ENCODE assay signal across 22 cellular contexts in genomic region chr18:6452194-6452593, GRCh38. TPM values are rescaled to one million over a fixed set of nuclear protein-coding genes. Genes with fewer than 3 reads are reported as not detected.
DNase-seq lines count a peak whose midpoint lies in the region; ATAC-seq, FAIRE-seq and TF ChIP-seq lines count a peak whose summit lies in the region.
"Had no signal": no experiment of that assay in that cellular context is flagged by ENCODE, and none has a peak within 500 bp of the region (broad histone marks: within the 10 kb centered on the region; RNA-seq: fewer than 3 reads in every experiment).

No MANE protein-coding gene starts in this region.

- no peak for TF ChIP-seq CTCF in liver (IDR thresholded peaks at IDR 0.05; ENCODE audit: low read depth, low read length, missing input control)
- TF ChIP-seq CTCF in HepG2 (CRISPR knock-in tag; IDR thresholded peaks at IDR 0.05) = no peak
- no peak for TF ChIP-seq CTCF in right lobe of liver (IDR thresholded peaks at IDR 0.05)

- no peaks in the 10 kb centered on the region for H4K20me1 ChIP-seq in HepG2 (ENCODE audit: insufficient read depth, low read length)
- H4K20me1 ChIP-seq: BLaER1 treated with 17β-estradiol and CSF1 and Interleukin-3, amounts not matched to agents 10 nM and 100 nM had no signal

- no peak for DNase-seq in HepG2 (ENCODE audit: low spot score)
- DNase-seq in right lobe of liver = no peak
- DNase-seq: AML-193; Caco-2; Calu3; CD4-positive, alpha-beta T cell; CD8-positive, alpha-beta T cell; DMS79 treated with DMSO at 0.1 percent for 48 hours; GF-D8 had no signal

- H3K79me2 ChIP-seq in HepG2 (ENCODE audit: insufficient read depth, low read length) = no peaks in the 10 kb centered on the region

- no TSS peak for BruUV-seq in HepG2 (replicated peaks; lab: Mats Ljungman, UMichigan)

- no peak for TF ChIP-seq EP300 in HepG2 (IDR thresholded peaks at IDR 0.05; ENCODE audit: low read depth in 2 of 2, low read length in 2 of 2)
- no peak for TF ChIP-seq EP300 in HepG2 (CRISPR knock-in tag; IDR thresholded peaks at IDR 0.05; ENCODE audit: borderline replicate concordance)

- FAIRE-seq in HepG2 (lab: Jason Lieb, UNC) = no peak
- FAIRE-seq: A549, D721Med, G401.6, GM12891, GM19239 had no signal

- POLR2A ChIA-PET in HepG2 (lab: Yijun Ruan, JAX) = no interaction called here

- no peak overlapping the region for H2AFZ ChIP-seq in HepG2 (ENCODE audit: low read length)

- TF ChIP-seq RAD21 in liver (IDR thresholded peaks at IDR 0.05) = no peak
- no peak for TF ChIP-seq RAD21 in HepG2 (CRISPR knock-in tag; IDR thresholded peaks at IDR 0.05)

- in situ Hi-C loops in HepG2 (cut with HindIII; ENCODE audit: extremely low pct_ligation_motif_present, low pct_unique_long_range_greater_than_20kb) = no loop called here

- TF ChIP-seq POLR2A in HepG2 (IDR thresholded peaks at IDR 0.05; ENCODE audit: insufficient read depth in 1 of 2, low read depth in 2 of 2, low read length in 2 of 2) (no peak), right lobe of liver (IDR thresholded peaks at IDR 0.05) (no peak)

- CTCF ChIA-PET in HepG2 (lab: Yijun Ruan, JAX; ENCODE audit: low intra/inter-chr PET ratio, low total read pairs) = no interaction called here

- H3K9ac ChIP-seq in liver (ENCODE audit: low read depth in 1 of 2, low read length in 2 of 2) (no peak overlapping the region), HepG2 (ENCODE audit: insufficient read depth, low read depth, low read length) (no peak overlapping the region)
- H3K9ac ChIP-seq: BLaER1 treated with 17β-estradiol and CSF1 and Interleukin-3, amounts not matched to agents 10 nM and 100 nM had no signal

- H3K36me3 ChIP-seq in liver (ENCODE audit: control insufficient read depth in 4 of 4, insufficient read depth in 3 of 4, low read depth in 1 of 4, low read length in 3 of 4) (no peaks in the 10 kb centered on the region), HepG2 (replicated peaks in 1 of 2; ENCODE audit: control insufficient read depth in 1 of 2, insufficient read depth in 2 of 2, low read length in 2 of 2) (no peaks in the 10 kb centered on the region), right lobe of liver (no peaks in the 10 kb centered on the region)
- H3K36me3 ChIP-seq: BLaER1 treated with 17β-estradiol and CSF1 and Interleukin-3, amounts not matched to agents 10 nM and 100 nM had no signal

- ATAC-seq in HepG2 (no peak), right lobe of liver (peak; percentile 63 to 88 (median 80)), GM21619 (IDR thresholded peaks at IDR 0.05; ENCODE audit: unreplicated experiment) (no peak), HG02610 (IDR thresholded peaks at IDR 0.05; ENCODE audit: unreplicated experiment) (no peak)
- ATAC-seq: A549; CD8-positive, alpha-beta T cell had no signal

- H3K4me2 ChIP-seq in HepG2 (ENCODE audit: low read depth, low read length) = no peak overlapping the region
- H3K4me2 ChIP-seq: A549; BLaER1 treated with 17β-estradiol and CSF1 and Interleukin-3, amounts not matched to agents 10 nM and 100 nM had no signal

- H3K27me3 ChIP-seq in liver (ENCODE audit: control insufficient read depth in 4 of 4, insufficient read depth in 4 of 4, low read length in 3 of 4) (no peaks in the 10 kb centered on the region), HepG2 (ENCODE audit: control insufficient read depth in 1 of 2, insufficient read depth in 2 of 2, low read length in 2 of 2) (no peaks in the 10 kb centered on the region), right lobe of liver (no peaks in the 10 kb centered on the region)
- H3K27me3 ChIP-seq: BLaER1 treated with 17β-estradiol and CSF1 and Interleukin-3, amounts not matched to agents 10 nM and 100 nM had no signal

- no peaks in the 10 kb centered on the region for H3K9me3 ChIP-seq in liver (ENCODE audit: control insufficient read depth in 4 of 4, low read length in 3 of 4)
- no peaks in the 10 kb centered on the region for H3K9me3 ChIP-seq in HepG2 (ENCODE audit: low read length)
- H3K9me3 ChIP-seq in right lobe of liver = no peaks in the 10 kb centered on the region
- H3K9me3 ChIP-seq: A549; BLaER1 treated with 17β-estradiol and CSF1 and Interleukin-3, amounts not matched to agents 10 nM and 100 nM; Caco-2 had no signal

- H3K4me3 ChIP-seq in liver (ENCODE audit: low read depth in 1 of 3, low read length in 3 of 3) (no peak overlapping the region), HepG2 (replicated peaks in 1 of 3; ENCODE audit: insufficient read depth in 1 of 3, low read depth in 2 of 3, low read length in 3 of 3) (no peak overlapping the region), right lobe of liver (no peak overlapping the region)
- H3K4me3 ChIP-seq: A549; BLaER1 treated with 17β-estradiol and CSF1 and Interleukin-3, amounts not matched to agents 10 nM and 100 nM had no signal

- intact Hi-C loops in HepG2 (cut with micrococcal nuclease; ENCODE audit: unreplicated experiment) = no loop called here
- intact Hi-C loops in right lobe of liver (cut with DNase I) = no loop called here

- H3K4me1 ChIP-seq in liver (ENCODE audit: control insufficient read depth in 4 of 4, insufficient read depth in 4 of 4, low read length in 3 of 4) (peaks cover 0 to 13% (median 0%) of the 10 kb centered on the region in 4 donors), HepG2 (ENCODE audit: insufficient read depth, low read length) (no peaks in the 10 kb centered on the region), right lobe of liver (peaks cover 0 to 9% (median 0%) of the 10 kb centered on the region in 4 donors)
- H3K4me1 ChIP-seq: A549; BLaER1 treated with 17β-estradiol and CSF1 and Interleukin-3, amounts not matched to agents 10 nM and 100 nM; Caco-2 had no signal

- H3K27ac ChIP-seq in liver (ENCODE audit: low read depth in 1 of 2, low read length in 2 of 2) = peak overlapping the region in 1 of 2 donors; percentile 27
- H3K27ac ChIP-seq in HepG2 (ENCODE audit: extremely low read length, insufficient read depth, low read length) = no peak overlapping the region
- H3K27ac ChIP-seq in right lobe of liver = no peak overlapping the region
- H3K27ac ChIP-seq: 22Rv1; A549; BLaER1 treated with 17β-estradiol and CSF1 and Interleukin-3, amounts not matched to agents 10 nM and 100 nM; C4-2B had no signal

TF ChIP-seq in liver, 16 proteins besides CTCF, POLR2A, EP300 and RAD21 (continues in another document):
- peak; percentile 30 to 52 for TF ChIP-seq HNF4A (conservative IDR thresholded peaks at IDR 0.05)
- peak; percentile 23 for TF ChIP-seq SP1 (IDR thresholded peaks at IDR 0.05)
- no peak for TF ChIP-seq JUND (IDR thresholded peaks at IDR 0.05)

TF ChIP-seq in HepG2, 621 proteins besides CTCF, POLR2A, EP300 and RAD21 (continues in another document):
- TF ChIP-seq MAZ (IDR thresholded peaks at IDR 0.05; ENCODE audit: borderline replicate concordance, low read depth, low read length) (no peak), MAZ (CRISPR knock-in tag; IDR thresholded peaks at IDR 0.05; ENCODE audit: low read depth) (no peak), ZFP41 (CRISPR knock-in tag; IDR thresholded peaks at IDR 0.05; ENCODE audit: borderline replicate concordance) (no peak), ZNF280B (CRISPR knock-in tag; IDR thresholded peaks at IDR 0.05; ENCODE audit: borderline replicate concordance) (no peak), NBN (conservative IDR thresholded peaks at IDR 0.05) (no peak), ZNF550 (CRISPR knock-in tag; IDR thresholded peaks at IDR 0.05; ENCODE audit: borderline replicate concordance) (no peak), ZNF576 (CRISPR knock-in tag; IDR thresholded peaks at IDR 0.05) (no peak), EHMT2 (IDR thresholded peaks at IDR 0.05; ENCODE audit: borderline replicate concordance, low read depth, low read length) (no peak)

RNA-seq across cellular contexts. Expression of gene L3MBTL4, which starts 37.5 kb away (rescaled TPM):
- 10 to 100 TPM in 1 of 2 donors, 1 to 10 TPM in 1; 5.5 to 15.0 TPM for total RNA-seq in liver
- 1 to 10 TPM; 2.3 to 4.5 TPM for polyA plus RNA-seq in liver
- total RNA-seq in HepG2 (2016; rRNA removed; fragmentation: Illumina TruSeq; extraction: Trizol) = 12.8 and 13.3 TPM in 2 replicates
- total RNA-seq in HepG2 (2016; cell fraction: cytosol; rRNA removed; fragmentation: Illumina TruSeq; extraction: Trizol; ENCODE audit: low read depth) = 25.3 and 29.3 TPM in 2 replicates
- 11.6 and 12.3 TPM in 2 replicates for total RNA-seq in HepG2 (2016; cell fraction: insoluble cytoplasmic fraction; rRNA removed; fragmentation: Illumina TruSeq; extraction: Trizol)
- 18.9 and 22.5 TPM in 2 replicates for total RNA-seq in HepG2 (2016; cell fraction: membrane; rRNA removed; fragmentation: Illumina TruSeq; extraction: Trizol)
- total RNA-seq in HepG2 (2016; cell fraction: nucleus; rRNA removed; fragmentation: Illumina TruSeq; extraction: Trizol) = 23.9 and 26.7 TPM in 2 replicates
- 10.8 and 13.6 TPM in 2 replicates for polyA plus RNA-seq in HepG2 (2011; rRNA removed)
- polyA plus RNA-seq in HepG2 (2011; cell fraction: cytosol; rRNA removed) = 7.7 and 12.3 TPM in 2 replicates
- polyA plus RNA-seq in HepG2 (2011; cell fraction: nucleus; rRNA removed) = 16.7 and 22.6 TPM in 2 replicates
- 17.6 and 21.8 TPM in 2 replicates for polyA plus RNA-seq in HepG2 (2012)
- 1.4 and 1.5 TPM in 2 replicates for polyA plus RNA-seq in HepG2 (2016; cell fraction: cytosol; fragmentation: Illumina TruSeq; extraction: Trizol; ENCODE audit: low read depth)
- 9.6 and 10.1 TPM in 2 replicates for polyA plus RNA-seq in HepG2 (2016; cell fraction: insoluble cytoplasmic fraction; fragmentation: Illumina TruSeq; extraction: Trizol; ENCODE audit: low read depth)
- polyA plus RNA-seq in HepG2 (2016; cell fraction: membrane; fragmentation: Illumina TruSeq; extraction: Trizol; ENCODE audit: low read depth) = 3.7 TPM in 2 replicates
- 9.3 and 9.7 TPM in 2 replicates for polyA plus RNA-seq in HepG2 (2016; cell fraction: nucleus; fragmentation: Illumina TruSeq; extraction: Trizol; ENCODE audit: insufficient read depth, low read depth)
- 24.0 TPM in 1 of 2 replicates, not detected in the other for polyA minus RNA-seq in HepG2 (2011; rRNA and poly(A)+ RNA removed; ENCODE audit: low replicate concordance)
- 13.0 and 15.2 TPM in 2 replicates for polyA minus RNA-seq in HepG2 (2011; cell fraction: cytosol; rRNA and poly(A)+ RNA removed)
- 98.6 and 130 TPM in 2 replicates for polyA minus RNA-seq in HepG2 (2011; cell fraction: nucleus; rRNA and poly(A)+ RNA removed)
- total RNA-seq in right lobe of liver = 10 to 100 TPM in 4 of 6 experiments, 1 to 10 TPM in 2; 8.2 to 16.0 (median 11.3) TPM
- total RNA-seq: A172 had no signal
- polyA plus RNA-seq: BJ had no signal

Comparison
In these comparisons a context has a peak if more than half of its experiments do, and no peak if none do; other contexts are left out.
1. ATAC-seq: peak in right lobe of liver (4 of 4); none in HepG2 (single experiment), GM21619 (single experiment) and HG02610 (single experiment).